In the genomic region with DNA sequence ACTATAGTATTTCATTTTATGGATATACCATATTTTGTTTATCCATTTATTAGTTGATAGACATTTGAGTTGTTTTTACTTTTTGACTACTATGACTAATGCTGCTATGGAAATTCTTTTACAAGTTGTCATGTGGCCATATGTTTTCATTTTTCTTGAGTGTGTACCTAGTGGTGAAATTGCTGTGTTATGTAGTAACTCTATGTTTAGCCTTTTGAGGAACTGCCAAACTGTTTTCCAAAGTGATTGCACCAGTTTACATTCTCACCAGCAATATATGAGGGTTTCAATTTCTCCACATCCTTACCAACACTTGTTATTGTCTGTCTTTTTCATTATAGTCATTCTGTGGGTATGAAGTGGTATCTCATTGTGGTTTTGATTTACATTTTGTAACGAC, we compare ENCODE assay signal across 1 cellular context.
TF ChIP-seq lines count a peak whose summit lies in the region.

No MANE protein-coding gene starts in this region.

TF ChIP-seq in WTC11, 78 proteins besides CTCF, POLR2A, EP300 and RAD21 (continued from another document):
- TF ChIP-seq, protein P1, sequence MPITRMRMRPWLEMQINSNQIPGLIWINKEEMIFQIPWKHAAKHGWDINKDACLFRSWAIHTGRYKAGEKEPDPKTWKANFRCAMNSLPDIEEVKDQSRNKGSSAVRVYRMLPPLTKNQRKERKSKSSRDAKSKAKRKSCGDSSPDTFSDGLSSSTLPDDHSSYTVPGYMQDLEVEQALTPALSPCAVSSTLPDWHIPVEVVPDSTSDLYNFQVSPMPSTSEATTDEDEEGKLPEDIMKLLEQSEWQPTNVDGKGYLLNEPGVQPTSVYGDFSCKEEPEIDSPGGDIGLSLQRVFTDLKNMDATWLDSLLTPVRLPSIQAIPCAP (CRISPR knock-in tag; IDR thresholded peaks at IDR 0.05): no peak
- TF ChIP-seq ZNF416 (CRISPR knock-in tag; IDR thresholded peaks at IDR 0.05): no peak
- TF ChIP-seq, protein P2, sequence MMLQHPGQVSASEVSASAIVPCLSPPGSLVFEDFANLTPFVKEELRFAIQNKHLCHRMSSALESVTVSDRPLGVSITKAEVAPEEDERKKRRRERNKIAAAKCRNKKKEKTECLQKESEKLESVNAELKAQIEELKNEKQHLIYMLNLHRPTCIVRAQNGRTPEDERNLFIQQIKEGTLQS (CRISPR knock-in tag; conservative IDR thresholded peaks at IDR 0.05): no peak
